9 cellular contexts compared by ENCODE assay signal in genomic region chr15:92909131-92909781, GRCh38. TPM values are rescaled to one million over a fixed set of nuclear protein-coding genes. Genes with fewer than 3 reads are reported as not detected.
DNase-seq lines count a peak whose midpoint lies in the region; ATAC-seq and TF ChIP-seq lines count a peak whose summit lies in the region.
"Had no signal": no experiment of that assay in that cellular context is flagged by ENCODE, and none has a peak within 500 bp of the region (broad histone marks: within the 10 kb centered on the region; RNA-seq: fewer than 3 reads in every experiment).

No MANE protein-coding gene starts in this region.

- H3K4me3 ChIP-seq in left ventricle myocardium inferior, result peak overlapping the region; percentile 20
- H3K4me3 ChIP-seq in mammary epithelial cell (replicated peaks in 1 of 3; ENCODE audit: insufficient read depth in 1 of 3, low read depth in 2 of 3, low read length in 3 of 3), result no peak overlapping the region
- H3K4me3 ChIP-seq in mucosa of stomach (ENCODE audit: low read length), result no peak overlapping the region
- H3K4me3 ChIP-seq in MG63, result no peak overlapping the region

- peaks cover 99% of the 10 kb centered on the region for H3K79me2 ChIP-seq in mammary epithelial cell (ENCODE audit: insufficient read depth, low read length)

- peaks cover 2% of the 10 kb centered on the region for H4K20me1 ChIP-seq in mammary epithelial cell (ENCODE audit: insufficient read depth, low read length)

- CTCF ChIA-PET in mammary epithelial cell (lab: Charles Lee; ENCODE audit: low non-redundant PET), result no interaction called here

- H3K27ac ChIP-seq in left ventricle myocardium inferior (replicated peaks) (peak overlapping the region; percentile 95), mammary epithelial cell (ENCODE audit: insufficient read depth, low read depth, low read length) (peak overlapping the region; percentile 97)

- H3K4me2 ChIP-seq in mammary epithelial cell (ENCODE audit: insufficient read depth, low read depth, low read length), result peak overlapping the region; percentile 1

- H3K9ac ChIP-seq in mammary epithelial cell (ENCODE audit: insufficient read depth, low read length) (no peak overlapping the region), mucosa of stomach (ENCODE audit: low read length) (peak overlapping the region; percentile 20)

- H2AFZ ChIP-seq in mammary epithelial cell (ENCODE audit: low read depth, low read length), result no peak overlapping the region

- no peak for ATAC-seq in Right ventricle myocardium superior (ENCODE audit: poor library complexity)
- no peak for ATAC-seq in HG03095 (IDR thresholded peaks at IDR 0.05; ENCODE audit: unreplicated experiment)

- dilution Hi-C loops in mammary epithelial cell (cut with HindIII; ENCODE audit: low sequenced_read_pairs), result no loop called here

- no peaks in the 10 kb centered on the region for H3K27me3 ChIP-seq in left ventricle myocardium inferior (ENCODE audit: low read depth)
- no peaks in the 10 kb centered on the region for H3K27me3 ChIP-seq in mammary epithelial cell (ENCODE audit: insufficient read depth, low read length)
- no peaks in the 10 kb centered on the region for H3K27me3 ChIP-seq in mucosa of stomach (ENCODE audit: control insufficient read depth, insufficient read depth, low read length)
- no peaks in the 10 kb centered on the region for H3K27me3 ChIP-seq in MG63

- in situ Hi-C loops in mammary epithelial cell (cut with MboI; ENCODE audit: low sequenced_read_pairs in 2 of 2), result no loop called here

- TF ChIP-seq POLR2A in erythroblast (IDR thresholded peaks at IDR 0.05; ENCODE audit: low read length), result no peak

- intact Hi-C loops in left ventricle myocardium inferior (cut with micrococcal nuclease) (no loop called here), Right ventricle myocardium superior (cut with DNase I) (no loop called here), mammary epithelial cell (cut with micrococcal nuclease) (loop anchor here (10.0 kb wide), 1 partner anchor 1044 kb away; no protein-coding TSS in a partner anchor)

- DNase-seq in left ventricle myocardium inferior (no peak), Right ventricle myocardium superior (no peak), mammary epithelial cell (peak; percentile 26), MG63 (no peak), erythroblast (lab: John Stamatoyannopoulos, UW) (no peak), NCI-H1417 treated with DMSO at 0.1 percent for 48 hours (lab: John Stamatoyannopoulos, UW) (no peak)
- DNase-seq: NCI-H524 treated with DMSO at 0.1 percent for 48 hours had no signal

- 56% methylated on average over 7 of the region's 7 CpGs for WGBS in mammary epithelial cell (ENCODE audit: low coverage, missing lambda C conversion rate)

- no TSS peak for BruUV-seq in mammary epithelial cell (replicated peaks; lab: Mats Ljungman, UMichigan)

- H3K4me1 ChIP-seq in left ventricle myocardium inferior (peaks cover 90% of the 10 kb centered on the region), mammary epithelial cell (ENCODE audit: insufficient read depth, low read length) (peaks cover 49% of the 10 kb centered on the region), mucosa of stomach (ENCODE audit: control insufficient read depth, insufficient read depth, low read length) (peaks cover 85% of the 10 kb centered on the region)

- H3K9me3 ChIP-seq in left ventricle myocardium inferior (replicated peaks), result no peaks in the 10 kb centered on the region
- no peaks in the 10 kb centered on the region for H3K9me3 ChIP-seq in mammary epithelial cell (replicated peaks; ENCODE audit: insufficient read depth, low read length)
- no peaks in the 10 kb centered on the region for H3K9me3 ChIP-seq in mucosa of stomach (ENCODE audit: control insufficient read depth, low read length)
- H3K9me3 ChIP-seq in MG63, result no peaks in the 10 kb centered on the region

- H3K36me3 ChIP-seq in left ventricle myocardium inferior, result no peaks in the 10 kb centered on the region
- peaks cover 4% of the 10 kb centered on the region for H3K36me3 ChIP-seq in mammary epithelial cell (ENCODE audit: insufficient read depth, low read length)
- H3K36me3 ChIP-seq in mucosa of stomach (ENCODE audit: control insufficient read depth, insufficient read depth, low read length), result no peaks in the 10 kb centered on the region
- peaks cover 49% of the 10 kb centered on the region for H3K36me3 ChIP-seq in MG63

- TF ChIP-seq CTCF in left ventricle myocardium inferior (IDR thresholded peaks at IDR 0.05; ENCODE audit: borderline replicate concordance) (no peak), mammary epithelial cell (conservative IDR thresholded peaks at IDR 0.05 in 1 of 2, IDR thresholded peaks at IDR 0.05 in 1 of 2; ENCODE audit: extremely low read depth in 1 of 2, insufficient read depth in 1 of 2, low read depth in 1 of 2, low read length in 2 of 2) (no peak)

RNA-seq across cellular contexts. Expression of gene CHD2, which starts 9.1 kb away (rescaled TPM):
- 41.3 TPM for total RNA-seq in left ventricle myocardium inferior
- 43.5 TPM for total RNA-seq in Right ventricle myocardium superior
- 100 to 1,000 TPM in 1 of 2 donors, 10 to 100 TPM in 1; 65.0 to 103 TPM for total RNA-seq in mammary epithelial cell
- polyA plus RNA-seq in mammary epithelial cell, result 16.9 TPM
- polyA minus RNA-seq in mammary epithelial cell, result 67.0 TPM
- 18.0 and 23.1 TPM in 2 replicates for total RNA-seq in MG63 (2014; rRNA removed; shearing (Covaris generic); ENCODE audit: low replicate concordance)
